Comparison of ENCODE assay signal across 8 cellular contexts in genomic region chr18:2848145-2848878, GRCh38. TPM values are rescaled to one million over a fixed set of nuclear protein-coding genes. Genes with fewer than 3 reads are reported as not detected.
DNase-seq lines count a peak whose midpoint lies in the region; ATAC-seq and TF ChIP-seq lines count a peak whose summit lies in the region.

No MANE protein-coding gene starts in this region.

- H3K9me3 ChIP-seq in heart right ventricle = no peaks in the 10 kb centered on the region
- H3K9me3 ChIP-seq in mononuclear cell (ENCODE audit: low read depth, low read length) = no peaks in the 10 kb centered on the region
- H3K9me3 ChIP-seq in uterus = no peaks in the 10 kb centered on the region
- no peaks in the 10 kb centered on the region for H3K9me3 ChIP-seq in OCI-LY7 (ENCODE audit: low read length)

- H3K4me3 ChIP-seq in heart right ventricle = peak overlapping the region; percentile 33 to 76 (median 58)
- peak overlapping the region in 1 of 2 donors; percentile 51 for H3K4me3 ChIP-seq in cardiac fibroblast (replicated peaks in 1 of 2; ENCODE audit: low read depth in 2 of 2, low read length in 2 of 2)
- H3K4me3 ChIP-seq in mononuclear cell (ENCODE audit: low read length) = peak overlapping the region; percentile 69
- peak overlapping the region; percentile 58 to 62 for H3K4me3 ChIP-seq in uterus
- no peak overlapping the region for H3K4me3 ChIP-seq in OCI-LY7 (ENCODE audit: low read depth, low read length, poor library complexity, severe bottlenecking)

- H3K4me1 ChIP-seq in heart right ventricle (peaks cover 0 to 49% (median 26%) of the 10 kb centered on the region in 9 donors), mononuclear cell (ENCODE audit: insufficient read depth, low read length) (peaks cover 62% of the 10 kb centered on the region), uterus (no peaks in the 10 kb centered on the region), OCI-LY7 (ENCODE audit: insufficient read depth, low read length, poor library complexity, severe bottlenecking) (peaks cover 2% of the 10 kb centered on the region)

- POLR2A ChIA-PET in HEK293T (lab: Yijun Ruan, JAX) (no interaction called here), OCI-LY7 (lab: Charles Lee) (no interaction called here)

- WGBS in heart right ventricle, 2 donors = 5 to 7% methylated on average over 17 of the region's 17 CpGs

- no TSS peak for BruUV-seq in OCI-LY7 (replicated peaks; lab: Mats Ljungman, UMichigan)

- H3K36me3 ChIP-seq in heart right ventricle (peaks cover 0 to 16% (median 0%) of the 10 kb centered on the region in 9 donors), uterus (no peaks in the 10 kb centered on the region), OCI-LY7 (ENCODE audit: insufficient read depth, low read length) (no peaks in the 10 kb centered on the region)

- no peaks in the 10 kb centered on the region for H3K79me2 ChIP-seq in OCI-LY7 (ENCODE audit: insufficient read depth, low read depth, low read length)

- TF ChIP-seq POLR2A in uterus (IDR thresholded peaks at IDR 0.05) = no peak

- intact Hi-C loops in heart right ventricle (cut with DNase I) (loop anchor here in 4 of 10 donors (5.0 to 10.0 kb wide), 3 partner anchors 54 to 59 kb away; no protein-coding TSS in a partner anchor), left cardiac atrium (cut with DNase I) (no loop called here), uterus (cut with DNase I; ENCODE audit: low total_unique reads) (no loop called here), OCI-LY7 (cut with micrococcal nuclease; ENCODE audit: unreplicated experiment) (no loop called here)

- CTCF ChIA-PET in HEK293T (lab: Yijun Ruan, JAX) = no interaction called here
- CTCF ChIA-PET in OCI-LY7 (lab: Charles Lee; ENCODE audit: unreplicated experiment) = no interaction called here

- no peaks in the 10 kb centered on the region for H4K20me1 ChIP-seq in OCI-LY7 (ENCODE audit: insufficient read depth, low read length)

- DNase-seq in heart right ventricle = no peak
- no peak for DNase-seq in left cardiac atrium
- peak; percentile 4 to 12 for DNase-seq in cardiac fibroblast (ENCODE audit: low read depth in 2 of 2)
- DNase-seq in uterus = no peak
- no peak for DNase-seq in NCI-H146 (lab: John Stamatoyannopoulos, UW)
- DNase-seq in HEK293T (ENCODE audit: extremely low spot score) = no peak
- DNase-seq in OCI-LY7 (ENCODE audit: low spot score) = no peak

- ATAC-seq in heart right ventricle (no peak), left cardiac atrium (no peak)

- no peaks in the 10 kb centered on the region for H3K9me2 ChIP-seq in OCI-LY7 (ENCODE audit: insufficient read depth, low read length)

- H3K27ac ChIP-seq in heart right ventricle = peak overlapping the region in 8 of 10 donors; percentile 69 to 95 (median 74)
- H3K27ac ChIP-seq in uterus = peak overlapping the region; percentile 91 to 93
- H3K27ac ChIP-seq in OCI-LY7 (ENCODE audit: low read depth, low read length, poor library complexity, severe bottlenecking) = no peak overlapping the region

- H2AFZ ChIP-seq in OCI-LY7 (ENCODE audit: low read length) = no peak overlapping the region

- no peak for TF ChIP-seq CTCF in heart right ventricle (IDR thresholded peaks at IDR 0.05)
- no peak for TF ChIP-seq CTCF in cardiac fibroblast (IDR thresholded peaks at IDR 0.05; ENCODE audit: low read depth, low read length)
- TF ChIP-seq CTCF in uterus (IDR thresholded peaks at IDR 0.05) = no peak
- no peak for TF ChIP-seq CTCF in OCI-LY7 (conservative IDR thresholded peaks at IDR 0.05; ENCODE audit: low read length)

- H3K4me2 ChIP-seq in OCI-LY7 (ENCODE audit: low read length) = no peak overlapping the region

- peaks cover 4 to 56% (median 29%) of the 10 kb centered on the region in 7 donors for H3K27me3 ChIP-seq in heart right ventricle
- H3K27me3 ChIP-seq in mononuclear cell (ENCODE audit: insufficient read depth, low read length) = peaks cover 18% of the 10 kb centered on the region
- H3K27me3 ChIP-seq in uterus = no peaks in the 10 kb centered on the region

TF ChIP-seq in HEK293T, 16 proteins besides CTCF, POLR2A, EP300 and RAD21:
- no peak for TF ChIP-seq L3MBTL2 (conservative IDR thresholded peaks at IDR 0.05)
- no peak for TF ChIP-seq SP1 (IDR thresholded peaks at IDR 0.05)
- no peak for TF ChIP-seq BHLHE40 (IDR thresholded peaks at IDR 0.05; ENCODE audit: borderline replicate concordance)
- no peak for TF ChIP-seq FOXA1 (IDR thresholded peaks at IDR 0.05)
- no peak for TF ChIP-seq ZNF384 (IDR thresholded peaks at IDR 0.05)
- TF ChIP-seq, protein P1, sequence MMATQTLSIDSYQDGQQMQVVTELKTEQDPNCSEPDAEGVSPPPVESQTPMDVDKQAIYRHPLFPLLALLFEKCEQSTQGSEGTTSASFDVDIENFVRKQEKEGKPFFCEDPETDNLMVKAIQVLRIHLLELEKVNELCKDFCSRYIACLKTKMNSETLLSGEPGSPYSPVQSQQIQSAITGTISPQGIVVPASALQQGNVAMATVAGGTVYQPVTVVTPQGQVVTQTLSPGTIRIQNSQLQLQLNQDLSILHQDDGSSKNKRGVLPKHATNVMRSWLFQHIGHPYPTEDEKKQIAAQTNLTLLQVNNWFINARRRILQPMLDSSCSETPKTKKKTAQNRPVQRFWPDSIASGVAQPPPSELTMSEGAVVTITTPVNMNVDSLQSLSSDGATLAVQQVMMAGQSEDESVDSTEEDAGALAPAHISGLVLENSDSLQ (IDR thresholded peaks at IDR 0.05) = no peak
- no peak for TF ChIP-seq LEF1 (IDR thresholded peaks at IDR 0.05; ENCODE audit: borderline replicate concordance)
- TF ChIP-seq SUZ12 (IDR thresholded peaks at IDR 0.05) = no peak
- TF ChIP-seq ELF4 (IDR thresholded peaks at IDR 0.05) = no peak
- TF ChIP-seq CTBP1 (IDR thresholded peaks at IDR 0.05; ENCODE audit: borderline replicate concordance) = no peak
- TF ChIP-seq FOXM1 (IDR thresholded peaks at IDR 0.05; ENCODE audit: borderline replicate concordance) = no peak
- TF ChIP-seq HDGF (IDR thresholded peaks at IDR 0.05; ENCODE audit: borderline replicate concordance) = no peak
- TF ChIP-seq FOXK2 (IDR thresholded peaks at IDR 0.05) = no peak
- TF ChIP-seq ARNT (IDR thresholded peaks at IDR 0.05) = no peak
- no peak for TF ChIP-seq TARDBP (IDR thresholded peaks at IDR 0.05)
- no peak for TF ChIP-seq NFRKB (IDR thresholded peaks at IDR 0.05)

RNA-seq across cellular contexts. Expression of gene EMILIN2, which starts 1.5 kb away (rescaled TPM):
- total RNA-seq in heart right ventricle (10 to 100 TPM in 9 of 10 donors, 1 to 10 TPM in 1; 9.5 to 50.5 (median 19.6) TPM), left cardiac atrium (10 to 100 TPM; 12.2 to 17.8 TPM), mononuclear cell (37.4 TPM), uterus (10 to 100 TPM; 25.6 to 60.2 (median 43.2) TPM), OCI-LY7 (2022) (0.15 and 0.39 TPM in 2 replicates)
- 10 to 100 TPM; 15.4 to 34.8 TPM for polyA plus RNA-seq in heart right ventricle
- 0.46 and 1.4 TPM in 2 replicates for total RNA-seq in OCI-LY7 (2014; rRNA removed; shearing (Covaris generic))

Comparison
In these comparisons a context has a peak if more than half of its experiments do, and no peak if none do; other contexts are left out.
1. DNase-seq: peak in cardiac fibroblast (2 of 2); none in heart right ventricle (0 of 2), left cardiac atrium (single experiment), uterus (0 of 2), NCI-H146 (single experiment), HEK293T (single experiment) and OCI-LY7 (single experiment).
2. RNA of gene EMILIN2, which starts 1.5 kb away (total RNA-seq): 25.6 to 60.2 TPM in uterus, 37.4 TPM in mononuclear cell (single experiment), 9.5 to 50.5 TPM in heart right ventricle and 12.2 to 17.8 TPM in left cardiac atrium; 0.15 to 1.4 TPM in OCI-LY7; every median in the first group is over 4 times any median in the second.